In genomic region chr7:101924171-101924570, GRCh38 we compare ENCODE assay signal across 12 cellular contexts.
DNase-seq lines count a peak whose midpoint lies in the region; ATAC-seq, FAIRE-seq and TF ChIP-seq lines count a peak whose summit lies in the region.
"Had no signal": no experiment of that assay in that cellular context is flagged by ENCODE, and none has a peak within 500 bp of the region (broad histone marks: within the 10 kb centered on the region; RNA-seq: fewer than 3 reads in every experiment).

No MANE protein-coding gene starts in this region.

- no peak for TF ChIP-seq POLR2A in H54 (IDR thresholded peaks at IDR 0.05; ENCODE audit: low read depth, low read length)

- ATAC-seq in HG03342 (IDR thresholded peaks at IDR 0.05; ENCODE audit: unreplicated experiment) (no peak), GM21515 (IDR thresholded peaks at IDR 0.05; ENCODE audit: unreplicated experiment) (no peak)

- no peak for TF ChIP-seq CTCF in fibroblast of pulmonary artery (IDR thresholded peaks at IDR 0.05; ENCODE audit: low read length, missing control alignments)

- H3K4me3 ChIP-seq in fibroblast of pulmonary artery (replicated peaks; ENCODE audit: low read depth, low read length), result no peak overlapping the region

- no peak for FAIRE-seq in H54 (lab: Jason Lieb, UNC)
- FAIRE-seq: bronchial epithelial cell, GM18507 had no signal

- peak; percentile 72 for DNase-seq in H54 (ENCODE audit: insufficient read length, low spot score)
- peak; percentile 83 for DNase-seq in RPMI7951 (ENCODE audit: low read depth)
- DNase-seq in fibroblast of pulmonary artery (ENCODE audit: low read depth), result peak; percentile 50
- DNase-seq in stimulated activated CD4-positive, alpha-beta T cell treated with anti-CD3 and anti-CD28 coated beads, Interleukin-2, amount 100 ng/mL, for 48 hours, result peak; percentile 1 to 18
- no peak for DNase-seq in inferior parietal cortex (ENCODE audit: extremely low spot score)
- no peak for DNase-seq in H4 (ENCODE audit: low spot score)
- DNase-seq: NCI-H1930, T-helper 1 cell had no signal

Comparison
In these comparisons a context has a peak if more than half of its experiments do, and no peak if none do; other contexts are left out.
1. DNase-seq: peak in H54 (single experiment), RPMI7951 (single experiment), fibroblast of pulmonary artery (single experiment) and stimulated activated CD4-positive, alpha-beta T cell treated with anti-CD3 and anti-CD28 coated beads, Interleukin-2, amount 100 ng/mL, for 48 hours (2 of 2); none in inferior parietal cortex (single experiment) and H4 (single experiment).